Comparison of ENCODE assay signal across 8 cellular contexts in the genomic region with DNA sequence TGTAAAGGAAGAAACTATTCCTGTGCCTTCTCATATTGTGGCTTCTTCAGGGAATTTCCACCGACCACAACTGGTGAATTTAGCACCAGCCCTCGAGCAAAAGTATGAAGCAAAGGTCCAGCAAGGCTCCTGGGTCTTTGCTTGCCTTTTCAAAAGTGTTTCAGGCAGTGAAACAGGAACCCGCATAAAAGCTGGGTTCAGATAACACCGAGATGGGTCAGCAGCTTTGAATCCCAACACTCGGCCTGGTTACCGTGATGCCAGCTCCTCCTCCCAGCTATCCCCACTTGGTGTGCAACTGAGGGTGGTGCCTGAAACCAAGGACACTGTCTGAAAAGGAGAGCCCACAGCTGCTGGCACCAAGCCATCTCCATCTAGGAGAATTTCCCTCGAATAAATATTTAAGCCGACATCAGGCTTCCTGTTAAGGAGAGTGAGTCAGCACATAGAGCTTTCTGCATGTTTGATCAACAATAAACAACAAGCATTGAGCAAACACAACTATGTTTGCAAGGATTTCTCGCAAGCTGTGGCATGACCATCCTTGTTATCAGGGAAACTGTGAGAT.
A peak's percentile ranks its signal among the peaks of the same experiment; 100 is the strongest.
DNase-seq lines count a peak whose midpoint lies in the region; ATAC-seq and TF ChIP-seq lines count a peak whose summit lies in the region.

No MANE protein-coding gene starts in this region.

- H3K27me3 ChIP-seq in body of pancreas: no peaks in the 10 kb centered on the region
- no peaks in the 10 kb centered on the region for H3K27me3 ChIP-seq in right lobe of liver

- peak overlapping the region in 1 of 4 donors; percentile 31 for H3K27ac ChIP-seq in body of pancreas
- peak overlapping the region in 2 of 3 donors; percentile 24 to 39 for H3K27ac ChIP-seq in right lobe of liver

- H3K36me3 ChIP-seq in body of pancreas (replicated peaks in 1 of 2; ENCODE audit: insufficient read depth in 1 of 2, low read depth in 2 of 2): no peaks in the 10 kb centered on the region
- no peaks in the 10 kb centered on the region for H3K36me3 ChIP-seq in right lobe of liver

- TF ChIP-seq CTCF in body of pancreas (IDR thresholded peaks at IDR 0.05) (no peak), right lobe of liver (IDR thresholded peaks at IDR 0.05) (no peak)

- H3K4me1 ChIP-seq in body of pancreas (peaks cover 16% of the 10 kb centered on the region), right lobe of liver (peaks cover 0 to 13% (median 2%) of the 10 kb centered on the region in 4 donors)

- WGBS in body of pancreas, 2 donors: 36 to 56% methylated on average over 9 of the region's 9 CpGs
- WGBS in right lobe of liver (ENCODE audit: insufficient coverage, low coverage, low lambda C conversion rate, missing lambda C conversion rate): 31% methylated on average over 9 of the region's 9 CpGs

- H3K9me3 ChIP-seq in body of pancreas: no peaks in the 10 kb centered on the region
- no peaks in the 10 kb centered on the region for H3K9me3 ChIP-seq in right lobe of liver

- TF ChIP-seq POLR2A in body of pancreas (IDR thresholded peaks at IDR 0.05) (no peak), right lobe of liver (IDR thresholded peaks at IDR 0.05) (no peak)

- ATAC-seq in body of pancreas: peak; percentile 50
- peak; percentile 67 to 91 (median 70) for ATAC-seq in right lobe of liver
- no peak for ATAC-seq in GM18511 (IDR thresholded peaks at IDR 0.05; ENCODE audit: unreplicated experiment)
- ATAC-seq in GM18498 (IDR thresholded peaks at IDR 0.05; ENCODE audit: unreplicated experiment): no peak
- ATAC-seq in GM21367 (IDR thresholded peaks at IDR 0.05; ENCODE audit: unreplicated experiment): no peak

- no peak overlapping the region for H3K4me3 ChIP-seq in body of pancreas
- H3K4me3 ChIP-seq in right lobe of liver: no peak overlapping the region

- intact Hi-C loops in body of pancreas (cut with DNase I): no loop called here
- intact Hi-C loops in right lobe of liver (cut with DNase I): no loop called here

- peak; percentile 81 for DNase-seq in AG08395 (ENCODE audit: low spot score)
- peak; percentile 41 for DNase-seq in MV-4-11 (lab: John Stamatoyannopoulos, UW)
- DNase-seq in body of pancreas: peak; percentile 29 to 56 (median 54)
- peak in 1 of 3 donors; percentile 67 for DNase-seq in right lobe of liver
- DNase-seq in NCI-H524 treated with DMSO at 0.1 percent for 48 hours (lab: John Stamatoyannopoulos, UW): no peak

Comparison
In these comparisons a context has a peak if more than half of its experiments do, and no peak if none do; other contexts are left out.
1. ATAC-seq: peak in body of pancreas (single experiment) and right lobe of liver (4 of 4); none in GM18511 (single experiment), GM18498 (single experiment) and GM21367 (single experiment).